7 cellular contexts compared by ENCODE assay signal in genomic region chr13:48160879-48161278, GRCh38.
DNase-seq lines count a peak whose midpoint lies in the region; ATAC-seq and TF ChIP-seq lines count a peak whose summit lies in the region.

No MANE protein-coding gene starts in this region.

- H3K9me3 ChIP-seq in adrenal gland (replicated peaks in 1 of 3): no peaks in the 10 kb centered on the region
- no peaks in the 10 kb centered on the region for H3K9me3 ChIP-seq in right cardiac atrium (ENCODE audit: control insufficient read depth, low read length)

- H3K4me1 ChIP-seq in adrenal gland (replicated peaks in 1 of 2): no peaks in the 10 kb centered on the region
- H3K4me1 ChIP-seq in right cardiac atrium (ENCODE audit: control insufficient read depth, insufficient read depth, low read length): peaks cover 9% of the 10 kb centered on the region

- no peak for TF ChIP-seq POLR2A in adrenal gland (IDR thresholded peaks at IDR 0.05)

- peak in 1 of 2 donors; percentile 69 for ATAC-seq in right cardiac atrium
- no peak for ATAC-seq in HG03520 (IDR thresholded peaks at IDR 0.05; ENCODE audit: unreplicated experiment)
- ATAC-seq in HG03135 (IDR thresholded peaks at IDR 0.05; ENCODE audit: unreplicated experiment): no peak

- no peak overlapping the region for H3K4me3 ChIP-seq in adrenal gland
- no peak overlapping the region for H3K4me3 ChIP-seq in right cardiac atrium (ENCODE audit: low read length)

- 72 to 83% (median 78%) methylated on average over 3 of the region's 3 CpGs for WGBS in adrenal gland, 4 donors
- WGBS in right cardiac atrium: 45% methylated on average over 3 of the region's 3 CpGs

- no peaks in the 10 kb centered on the region for H3K36me3 ChIP-seq in adrenal gland (replicated peaks in 1 of 2)

- H3K27ac ChIP-seq in adrenal gland (peak overlapping the region in 3 of 5 donors; percentile 47 to 79 (median 59)), right cardiac atrium (ENCODE audit: low read length) (peak overlapping the region; percentile 82), temporal lobe (ENCODE audit: low read depth, low read length) (peak overlapping the region; percentile 63)

- H3K27me3 ChIP-seq in adrenal gland (no peaks in the 10 kb centered on the region), right cardiac atrium (ENCODE audit: control insufficient read depth, insufficient read depth) (no peaks in the 10 kb centered on the region)

- DNase-seq in HT1080 (ENCODE audit: low read depth): peak; percentile 75
- no peak for DNase-seq in adrenal gland
- DNase-seq in right cardiac atrium: peak in 2 of 3 donors; percentile 46 to 66
- DNase-seq in GM19238 (ENCODE audit: insufficient read length, low spot score): no peak

- TF ChIP-seq CTCF in adrenal gland (IDR thresholded peaks at IDR 0.05): no peak

- intact Hi-C loops in adrenal gland (cut with DNase I) (no loop called here), right cardiac atrium (cut with DNase I) (no loop called here)

Comparison
In these comparisons a context has a peak if more than half of its experiments do, and no peak if none do; other contexts are left out.
1. DNase-seq: peak in HT1080 (single experiment) and right cardiac atrium (2 of 3); none in adrenal gland (0 of 7) and GM19238 (single experiment).
2. Peak in every context shown above with its lines, with median percentiles within 50 percentile points of each other: H3K27ac ChIP-seq.